8 cellular contexts compared by ENCODE assay signal in the genomic region with DNA sequence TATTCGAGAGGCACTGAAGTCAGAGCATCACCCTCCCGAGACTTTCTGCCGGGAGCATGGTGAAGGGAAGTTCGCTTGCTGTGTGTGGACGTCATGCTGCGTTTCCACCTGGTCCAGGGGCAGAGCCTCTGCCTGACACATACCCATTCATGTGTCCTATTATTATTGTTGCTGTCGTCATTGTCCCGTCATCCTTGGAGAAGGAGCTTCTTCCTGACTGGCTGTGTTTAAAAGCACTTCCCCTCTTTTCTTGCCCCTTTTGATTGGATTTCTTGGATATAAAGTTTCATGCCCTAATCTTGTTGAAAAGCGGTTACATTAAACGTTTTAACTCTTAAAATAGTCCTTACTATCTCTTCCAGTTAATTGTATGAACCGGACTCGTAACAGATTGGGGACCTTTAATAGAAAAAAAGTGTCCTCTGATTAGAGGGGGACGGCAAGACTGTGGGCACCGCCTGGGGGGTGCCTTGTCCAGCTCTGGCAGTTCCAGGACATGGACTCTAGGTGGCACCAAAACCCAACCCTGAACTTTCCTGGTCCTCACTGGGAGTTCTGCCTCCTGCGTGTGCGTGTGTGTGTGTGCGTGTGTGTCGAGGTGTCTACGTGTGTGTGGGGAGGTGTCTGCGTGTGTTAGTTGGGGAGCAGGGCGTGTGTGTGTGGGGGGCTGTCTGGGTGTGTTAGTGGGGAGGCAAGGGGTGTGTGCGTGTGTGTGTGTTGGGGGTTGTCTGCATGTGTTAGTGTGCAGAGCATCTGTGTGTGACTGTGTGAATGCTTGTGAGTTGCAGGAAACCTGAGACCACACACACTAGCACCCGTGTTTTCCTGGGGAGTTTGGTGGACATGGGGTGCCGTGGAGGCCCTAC.
DNase-seq lines count a peak whose midpoint lies in the region; ATAC-seq and TF ChIP-seq lines count a peak whose summit lies in the region.

No MANE protein-coding gene starts in this region.

- intact Hi-C loops in heart right ventricle (cut with DNase I) = loop anchor here in 7 of 10 donors (5.0 to 10.0 kb wide), 2 partner anchors 128 to 131 kb away; a partner anchor contains a TSS
- intact Hi-C loops in gastrocnemius medialis (cut with DNase I; ENCODE audit: low total_unique reads) = loop anchor here (5.0 kb wide), 1 partner anchor 133 kb away; a partner anchor contains a TSS

- H3K27ac Mint-ChIP-seq in activated naive CD8-positive, alpha-beta T cell treated with anti-CD3 and anti-CD28 coated beads, Interleukin-2, amount 50 U/mL, for 24 hours = no peak overlapping the region

- H3K27me3 ChIP-seq in SJSA1 (replicated peaks) = no peaks in the 10 kb centered on the region
- H3K27me3 ChIP-seq in heart right ventricle = no peaks in the 10 kb centered on the region
- no peaks in the 10 kb centered on the region for H3K27me3 ChIP-seq in gastrocnemius medialis

- 23 to 26% methylated on average over 23 to 24 of the region's 24 CpGs for WGBS in heart right ventricle, 2 donors

- H3K9me3 ChIP-seq in SJSA1 (replicated peaks) = no peaks in the 10 kb centered on the region
- no peaks in the 10 kb centered on the region for H3K9me3 ChIP-seq in heart right ventricle
- no peaks in the 10 kb centered on the region for H3K9me3 ChIP-seq in gastrocnemius medialis

- H3K4me3 ChIP-seq in SJSA1 (no peak overlapping the region), heart right ventricle (no peak overlapping the region), gastrocnemius medialis (no peak overlapping the region)

- no peak overlapping the region for H3K4me3 Mint-ChIP-seq in activated naive CD8-positive, alpha-beta T cell treated with anti-CD3 and anti-CD28 coated beads, Interleukin-2, amount 50 U/mL, for 24 hours

- peaks cover 2% of the 10 kb centered on the region for H3K4me1 Mint-ChIP-seq in activated naive CD8-positive, alpha-beta T cell treated with anti-CD3 and anti-CD28 coated beads, Interleukin-2, amount 50 U/mL, for 24 hours

- no peaks in the 10 kb centered on the region for H3K36me3 Mint-ChIP-seq in activated naive CD8-positive, alpha-beta T cell treated with anti-CD3 and anti-CD28 coated beads, Interleukin-2, amount 50 U/mL, for 24 hours (ENCODE audit: low read depth)

- H3K36me3 ChIP-seq in SJSA1 (no peaks in the 10 kb centered on the region), heart right ventricle (no peaks in the 10 kb centered on the region), gastrocnemius medialis (no peaks in the 10 kb centered on the region)

- DNase-seq in D341Med (ENCODE audit: low spot score) (peak; percentile 78), KBM-7 (peak; percentile 70), SJSA1 (ENCODE audit: low read depth in 1 of 2, low spot score in 2 of 2) (peak; percentile 60 to 68), heart right ventricle (peak; percentile 59 to 68), gastrocnemius medialis (peak; percentile 15 to 46), DMS153 (lab: John Stamatoyannopoulos, UW) (no peak)
- peak; percentile 57 for DNase-seq in activated naive CD8-positive, alpha-beta T cell treated with anti-CD3 and anti-CD28 coated beads, Interleukin-2, amount 50 U/mL, for 24 hours

- TF ChIP-seq POLR2A in gastrocnemius medialis (IDR thresholded peaks at IDR 0.05) = no peak

- peaks cover 7% of the 10 kb centered on the region for H3K27me3 Mint-ChIP-seq in activated naive CD8-positive, alpha-beta T cell treated with anti-CD3 and anti-CD28 coated beads, Interleukin-2, amount 50 U/mL, for 24 hours

- H3K27ac ChIP-seq in SJSA1 (no peak overlapping the region), heart right ventricle (no peak overlapping the region), gastrocnemius medialis (no peak overlapping the region)

- ATAC-seq in activated naive CD8-positive, alpha-beta T cell treated with anti-CD3 and anti-CD28 coated beads, Interleukin-2, amount 50 U/mL, for 24 hours = peak; percentile 38
- ATAC-seq in heart right ventricle (peak in 7 of 8 donors; percentile 46 to 77 (median 55)), gastrocnemius medialis (peak; percentile 72 to 76), HG03097 (IDR thresholded peaks at IDR 0.05; ENCODE audit: low FRiP score, unreplicated experiment) (no peak)

- in situ Hi-C loops in KBM-7 (cut with MboI; ENCODE audit: low pct_unique_long_range_greater_than_20kb, low sequenced_read_pairs) = no loop called here
- in situ Hi-C loops in gastrocnemius medialis (cut with MboI; ENCODE audit: low sequenced_read_pairs in 4 of 4) = loop anchor here in 2 of 4 donors (25.0 kb wide), 1 partner anchor 133 kb away; a partner anchor contains a TSS

- TF ChIP-seq CTCF in heart right ventricle (IDR thresholded peaks at IDR 0.05) (peak; percentile 67 to 82 (median 76)), gastrocnemius medialis (IDR thresholded peaks at IDR 0.05 in 4 of 5, conservative IDR thresholded peaks at IDR 0.05 in 1 of 5) (peak; percentile 61 to 92 (median 77))

- H3K4me1 ChIP-seq in SJSA1 (replicated peaks) (peaks cover 7% of the 10 kb centered on the region), heart right ventricle (peaks cover 0 to 8% (median 0%) of the 10 kb centered on the region in 9 donors), gastrocnemius medialis (peaks cover 8 to 14% of the 10 kb centered on the region in 2 donors)

- H3K9me3 Mint-ChIP-seq in activated naive CD8-positive, alpha-beta T cell treated with anti-CD3 and anti-CD28 coated beads, Interleukin-2, amount 50 U/mL, for 24 hours = no peaks in the 10 kb centered on the region
